2 cellular contexts compared by ENCODE assay signal in the genomic region with DNA sequence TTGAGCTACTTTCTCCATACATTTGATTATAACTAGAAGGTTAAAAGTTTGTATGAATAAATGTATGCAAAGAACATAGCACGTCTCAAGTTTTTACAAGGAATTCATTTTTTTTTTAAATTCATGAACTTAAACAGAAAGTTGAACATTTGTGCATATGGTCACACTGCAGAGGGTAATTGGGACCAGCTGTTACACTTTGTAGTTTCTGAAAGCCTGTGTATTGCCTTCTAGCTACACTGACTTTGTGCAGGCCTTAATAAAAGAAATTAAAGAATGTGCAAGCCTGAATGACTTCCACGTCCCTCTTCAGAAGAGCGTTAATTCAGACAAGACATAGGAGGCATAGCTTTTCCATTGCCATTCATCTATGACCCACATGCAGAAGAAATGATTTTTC.
TF ChIP-seq lines count a peak whose summit lies in the region.

No MANE protein-coding gene starts in this region.

TF ChIP-seq in IMR-90, 13 proteins besides CTCF, POLR2A, EP300 and RAD21 (continued from another document):
- TF ChIP-seq CHD1 (IDR thresholded peaks at IDR 0.05; ENCODE audit: low read depth, low read length): no peak
- TF ChIP-seq SMC3 (IDR thresholded peaks at IDR 0.05; ENCODE audit: low read depth, low read length): no peak
- TF ChIP-seq FOS (IDR thresholded peaks at IDR 0.05; ENCODE audit: low read depth, low read length): no peak
- TF ChIP-seq RFX5 (IDR thresholded peaks at IDR 0.05; ENCODE audit: low read depth, low read length): no peak
- no peak for TF ChIP-seq RCOR1 (IDR thresholded peaks at IDR 0.05; ENCODE audit: insufficient replicate concordance, low read length)
- TF ChIP-seq MAZ (IDR thresholded peaks at IDR 0.05; ENCODE audit: borderline replicate concordance, low read depth, low read length): no peak
- no peak for TF ChIP-seq BHLHE40 (IDR thresholded peaks at IDR 0.05; ENCODE audit: low read depth, low read length)
- no peak for TF ChIP-seq MAFK (IDR thresholded peaks at IDR 0.05; ENCODE audit: low read depth, low read length)
- no peak for TF ChIP-seq NFE2L2 (IDR thresholded peaks at IDR 0.05; ENCODE audit: low read depth, low read length)
- TF ChIP-seq MXI1 (IDR thresholded peaks at IDR 0.05; ENCODE audit: borderline replicate concordance, low read depth, low read length): no peak
- TF ChIP-seq CEBPB (IDR thresholded peaks at IDR 0.05; ENCODE audit: low read depth, low read length): no peak
- TF ChIP-seq ELK1 (IDR thresholded peaks at IDR 0.05; ENCODE audit: borderline replicate concordance, low read depth, low read length): no peak

TF ChIP-seq in SK-N-SH treated with all-trans-retinoic acid at 6 μM for 48 hours, 23 proteins besides CTCF, POLR2A, EP300 and RAD21 (continued from another document):
- TF ChIP-seq POU6F1 (CRISPR knock-in tag; IDR thresholded peaks at IDR 0.05; ENCODE audit: borderline replicate concordance, low read depth): no peak
